17 cellular contexts compared by ENCODE assay signal in the genomic region with DNA sequence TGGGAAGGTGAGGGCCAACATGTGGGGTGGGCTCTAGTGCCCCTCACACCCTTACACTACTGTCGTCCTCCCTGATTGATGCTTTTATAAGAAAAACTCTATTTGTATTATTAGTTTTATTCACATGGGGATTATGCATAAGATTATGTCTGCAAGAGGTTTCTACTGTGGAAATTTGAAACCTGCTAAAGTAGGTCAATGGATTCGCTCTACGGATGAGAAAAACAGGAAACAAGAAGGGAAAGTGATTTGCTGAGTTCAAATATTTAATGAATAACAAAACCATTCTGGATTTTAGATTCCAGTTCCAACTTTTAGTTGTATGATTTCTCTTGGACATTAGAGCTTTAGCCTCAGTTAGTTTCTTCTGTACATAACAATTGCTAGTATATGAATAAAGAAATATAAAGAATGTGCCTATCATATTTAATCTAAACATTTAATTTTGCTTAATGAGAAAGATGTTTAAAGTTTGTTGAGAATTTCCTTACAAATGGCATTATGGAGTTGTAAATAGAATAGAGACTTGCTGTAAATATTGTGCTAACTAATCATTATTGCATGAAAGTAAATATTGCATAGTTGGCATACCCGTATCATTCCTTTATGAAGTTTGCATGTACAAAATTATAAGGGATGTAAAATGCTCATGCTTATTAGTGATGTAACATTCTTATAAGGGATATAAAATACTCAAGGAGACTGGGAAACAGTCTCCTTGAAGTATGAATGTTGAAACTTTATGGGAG.
"Had no signal": no experiment of that assay in that cellular context is flagged by ENCODE, and none has a peak within 500 bp of the region (broad histone marks: within the 10 kb centered on the region; RNA-seq: fewer than 3 reads in every experiment).

No MANE protein-coding gene starts in this region.

- DNase-seq: activated CD4-positive, alpha-beta T cell treated with anti-CD3 and anti-CD28 coated beads, Interleukin-2, amount 10 ng/mL, durations not matched to agents 7 days and 5 days; activated CD8-positive, alpha-beta memory T cell treated with anti-CD3 and anti-CD28 coated beads, Interleukin-2, amount 10 ng/mL, durations not matched to agents 7 days and 5 days; activated CD8-positive, alpha-beta T cell treated with anti-CD3 and anti-CD28 coated beads for 36 hours; activated gamma-delta T cell; activated naive CD4-positive, alpha-beta T cell treated with anti-CD3 and anti-CD28 coated beads, Interleukin-2, amount 50 U/mL, for 16 hours; activated naive CD8-positive, alpha-beta T cell treated with anti-CD3 and anti-CD28 coated beads, Interleukin-2, amount 50 U/mL, for 24 hours; cerebellar nuclear complex; foreskin melanocyte; immature natural killer cell; stimulated activated CD4-positive, alpha-beta T cell treated with anti-CD3 and anti-CD28 coated beads, Interleukin-4, amount 100 ng/mL, for 24 hours; stimulated activated naive CD8-positive, alpha-beta T cell treated with anti-CD3 and anti-CD28 coated beads, Interleukin-15, Interleukin-2, amounts not matched to agents 100 U/mL and 50 U/mL, for 24 hours; T-helper 2 cell; upper lobe of right lung had no signal

- H3K36me3 ChIP-seq: prostate gland, upper lobe of right lung had no signal

- ATAC-seq: activated CD4-positive, CD25-positive, alpha-beta regulatory T cell treated with anti-CD3 and anti-CD28 coated beads, Interleukin-2, amount 50 U/mL, for 24 hours; activated CD8-positive, alpha-beta memory T cell treated with anti-CD3 and anti-CD28 coated beads, Interleukin-2, amount 10 ng/mL, durations not matched to agents 7 days and 5 days; activated CD8-positive, alpha-beta T cell treated with anti-CD3 and anti-CD28 coated beads for 36 hours; activated naive CD8-positive, alpha-beta T cell treated with anti-CD3 and anti-CD28 coated beads, Interleukin-2, amount 50 U/mL, for 24 hours; natural killer cell treated with Interleukin-12 subunit alpha and Interleukin-12 subunit beta and Interleukin-15 and Interleukin-18, amount 100 ng/mL, for 72 hours; stimulated activated naive CD8-positive, alpha-beta T cell treated with anti-CD3 and anti-CD28 coated beads, Interleukin-15, Interleukin-2, amounts not matched to agents 100 U/mL and 50 U/mL, for 24 hours; upper lobe of right lung had no signal

- H3K4me3 ChIP-seq: prostate gland, upper lobe of right lung had no signal

- H3K27ac ChIP-seq: prostate gland, upper lobe of right lung, VCaP had no signal

- H3K9me3 ChIP-seq: prostate gland, upper lobe of right lung had no signal

- H3K4me1 ChIP-seq: upper lobe of right lung had no signal

- H3K27me3 ChIP-seq: upper lobe of right lung had no signal
